ENCODE assay signal across 12 cellular contexts in the genomic region with DNA sequence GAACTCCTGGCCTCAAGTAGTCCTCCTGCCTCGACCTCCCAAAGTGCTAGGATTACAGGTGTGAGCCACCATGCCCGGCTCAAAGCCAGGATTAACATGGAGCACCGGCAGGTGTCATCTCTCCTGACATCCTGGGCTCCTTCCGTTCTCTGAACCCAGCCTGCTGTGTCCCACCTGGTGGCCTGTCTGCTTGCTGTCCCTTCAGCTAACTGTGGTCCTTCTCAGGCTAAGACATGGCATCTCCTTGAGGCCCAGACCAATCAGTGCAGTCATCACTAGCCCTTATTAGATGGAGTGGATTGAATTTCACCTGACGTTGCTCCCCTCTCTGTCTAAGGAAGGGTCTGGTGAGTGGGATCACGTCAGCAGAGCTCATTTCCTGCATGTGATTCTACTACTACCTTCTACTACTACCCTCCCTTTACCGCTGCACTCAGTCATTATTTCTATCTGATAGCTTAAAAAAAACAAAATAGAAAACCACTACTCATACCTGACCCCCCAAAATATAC. TPM values are rescaled to one million over a fixed set of nuclear protein-coding genes. Genes with fewer than 3 reads are reported as not detected.
DNase-seq lines count a peak whose midpoint lies in the region; ATAC-seq, FAIRE-seq and TF ChIP-seq lines count a peak whose summit lies in the region.
"Had no signal": no experiment of that assay in that cellular context is flagged by ENCODE, and none has a peak within 500 bp of the region (broad histone marks: within the 10 kb centered on the region; RNA-seq: fewer than 3 reads in every experiment).

No MANE protein-coding gene starts in this region.

- no peaks in the 10 kb centered on the region for H3K9me1 ChIP-seq in K562 (ENCODE audit: control insufficient read depth, insufficient read depth, low read length)

- ATAC-seq in K562: peak; percentile 47
- ATAC-seq in lower lobe of right lung: no peak
- no peak for ATAC-seq in thoracic aorta (ENCODE audit: insufficient number of reproducible peaks, low FRiP score, low read depth)
- no peak for ATAC-seq in GM18517 (IDR thresholded peaks at IDR 0.05; ENCODE audit: unreplicated experiment)
- ATAC-seq in GM21526 (IDR thresholded peaks at IDR 0.05; ENCODE audit: low FRiP score, unreplicated experiment): no peak

- POLR2A ChIA-PET in K562 (lab: Yijun Ruan, JAX): interaction anchor here (0.6 to 1.2 kb wide), 4 partner anchors 11 to 122 kb away, joined by 3 to 4 read pairs (median 3); no protein-coding TSS in a partner anchor

- CTCF ChIA-PET in activated naive CD4-positive, alpha-beta T cell treated with anti-CD3 and anti-CD28 coated beads, Interleukin-2, amount 10 ng/mL, durations not matched to agents 7 days and 5 days (lab: Charles Lee): interaction anchor here (0.9 kb wide), 1 partner anchor 8 kb away, joined by 3 read pairs; no protein-coding TSS in a partner anchor
- CTCF ChIA-PET in K562 (lab: Yijun Ruan, JAX; ENCODE audit: low intra/inter-chr PET ratio): interaction anchor here (0.6 kb wide), 1 partner anchor 566 kb away, joined by 3 read pairs; no protein-coding TSS in a partner anchor

- TF ChIP-seq POLR2A in K562 (conservative IDR thresholded peaks at IDR 0.05): no peak

- H3K79me2 ChIP-seq in K562 (ENCODE audit: control insufficient read depth, insufficient read depth, low read length): no peaks in the 10 kb centered on the region

- no peak for TF ChIP-seq EP300 in K562 (IDR thresholded peaks at IDR 0.05; ENCODE audit: low read length)

- H3K27me3 Mint-ChIP-seq in activated naive CD4-positive, alpha-beta T cell treated with anti-CD3 and anti-CD28 coated beads, Interleukin-2, amount 50 U/mL, for 24 hours: no peaks in the 10 kb centered on the region
- H3K27me3 Mint-ChIP-seq in activated naive CD4-positive, alpha-beta T cell treated with anti-CD3 and anti-CD28 coated beads, Interleukin-2, amount 10 ng/mL, durations not matched to agents 7 days and 5 days: peaks cover 47% of the 10 kb centered on the region

- 20% methylated on average over 7 of the region's 7 CpGs for WGBS in K562 (ENCODE audit: insufficient coverage, low coverage, missing lambda C conversion rate)

- FAIRE-seq in K562 (lab: Jason Lieb, UNC): no peak

- H3K36me3 ChIP-seq in K562 (ENCODE audit: control insufficient read depth, insufficient read depth, low read length) (no peaks in the 10 kb centered on the region), lower lobe of right lung (no peaks in the 10 kb centered on the region), thoracic aorta (no peaks in the 10 kb centered on the region)

- H4K20me1 ChIP-seq in K562 (replicated peaks; ENCODE audit: control insufficient read depth, insufficient read depth, low read length): no peaks in the 10 kb centered on the region; the same call in 1 of the 2 replicates

- peaks cover 12% of the 10 kb centered on the region for H3K9me3 Mint-ChIP-seq in activated naive CD4-positive, alpha-beta T cell treated with anti-CD3 and anti-CD28 coated beads, Interleukin-2, amount 50 U/mL, for 24 hours
- peaks cover 6% of the 10 kb centered on the region for H3K9me3 Mint-ChIP-seq in activated naive CD4-positive, alpha-beta T cell treated with anti-CD3 and anti-CD28 coated beads, Interleukin-2, amount 10 ng/mL, durations not matched to agents 7 days and 5 days

- in situ Hi-C loops in K562 (cut with MboI): no loop called here

- H3K36me3 Mint-ChIP-seq in activated naive CD4-positive, alpha-beta T cell treated with anti-CD3 and anti-CD28 coated beads, Interleukin-2, amount 50 U/mL, for 24 hours: peaks cover 5% of the 10 kb centered on the region
- peaks cover 4% of the 10 kb centered on the region for H3K36me3 Mint-ChIP-seq in activated naive CD4-positive, alpha-beta T cell treated with anti-CD3 and anti-CD28 coated beads, Interleukin-2, amount 10 ng/mL, durations not matched to agents 7 days and 5 days

- H3K9ac ChIP-seq in K562 (ENCODE audit: insufficient read depth in 1 of 2, low read depth in 2 of 2, low read length in 2 of 2): no peak overlapping the region

- intact Hi-C loops in K562 (cut with micrococcal nuclease) (loop anchor here (5.0 kb wide), 2 partner anchors 179 to 286 kb away; no protein-coding TSS in a partner anchor), lower lobe of right lung (cut with DNase I) (no loop called here)

- no peak for TF ChIP-seq RAD21 in K562 (CRISPR knock-in tag; conservative IDR thresholded peaks at IDR 0.05 in 1 of 2, IDR thresholded peaks at IDR 0.05 in 1 of 2)

- BruUV-seq in K562 (replicated peaks; lab: Mats Ljungman, UMichigan): no TSS peak

- H3K4me2 ChIP-seq in K562 (ENCODE audit: insufficient read depth, low read length): no peak overlapping the region; the same call in 1 of the 2 replicates

- H3K4me1 ChIP-seq in K562 (replicated peaks in 1 of 2; ENCODE audit: control insufficient read depth in 2 of 2, insufficient read depth in 2 of 2, low read length in 2 of 2) (peaks cover 6 to 13% of the 10 kb centered on the region in 2 experiments; a peak in 4 of 5 replicates), lower lobe of right lung (peaks cover 6% of the 10 kb centered on the region), thoracic aorta (ENCODE audit: control insufficient read depth in 1 of 2, low read depth in 2 of 2) (peaks cover 0 to 13% of the 10 kb centered on the region in 2 donors)

- peaks cover 6% of the 10 kb centered on the region; the same call in 1 of the 2 replicates for H3K9me3 ChIP-seq in K562 (replicated peaks; ENCODE audit: control insufficient read depth, insufficient read depth, low read depth, low read length)
- H3K9me3 ChIP-seq in lower lobe of right lung: peaks cover 17% of the 10 kb centered on the region
- H3K9me3 ChIP-seq in thoracic aorta: peaks cover 20% of the 10 kb centered on the region

- no peak overlapping the region for H3K27ac ChIP-seq in K562 (ENCODE audit: extremely low read depth, low read depth, low read length)
- no peak overlapping the region for H3K27ac ChIP-seq in lower lobe of right lung
- H3K27ac ChIP-seq in thoracic aorta: peak overlapping the region; percentile 26 to 42

- H3K4me1 Mint-ChIP-seq in activated naive CD4-positive, alpha-beta T cell treated with anti-CD3 and anti-CD28 coated beads, Interleukin-2, amount 50 U/mL, for 24 hours: no peaks in the 10 kb centered on the region
- peaks cover 4% of the 10 kb centered on the region for H3K4me1 Mint-ChIP-seq in activated naive CD4-positive, alpha-beta T cell treated with anti-CD3 and anti-CD28 coated beads, Interleukin-2, amount 10 ng/mL, durations not matched to agents 7 days and 5 days

- H3K27ac Mint-ChIP-seq in activated naive CD4-positive, alpha-beta T cell treated with anti-CD3 and anti-CD28 coated beads, Interleukin-2, amount 50 U/mL, for 24 hours: peak overlapping the region; percentile 23
- no peak overlapping the region for H3K27ac Mint-ChIP-seq in activated naive CD4-positive, alpha-beta T cell treated with anti-CD3 and anti-CD28 coated beads, Interleukin-2, amount 10 ng/mL, durations not matched to agents 7 days and 5 days

- H3K4me3 ChIP-seq in K562 (no peak overlapping the region), lower lobe of right lung (peak overlapping the region; percentile 18), thoracic aorta (peak overlapping the region; percentile 70)

- H3K27me3 ChIP-seq in K562 (ENCODE audit: control insufficient read depth in 2 of 2, insufficient read depth in 2 of 2, low read length in 2 of 2) (peaks cover 9 to 24% of the 10 kb centered on the region in 2 experiments; a peak in 3 of 5 replicates), lower lobe of right lung (ENCODE audit: low read depth) (peaks cover 4% of the 10 kb centered on the region), thoracic aorta (replicated peaks; ENCODE audit: insufficient read depth) (no peaks in the 10 kb centered on the region)

- no peak for DNase-seq in activated naive CD4-positive, alpha-beta T cell treated with anti-CD3 and anti-CD28 coated beads, Interleukin-2, amount 10 ng/mL, durations not matched to agents 7 days and 5 days
- no peak for DNase-seq in K562 (ENCODE audit: extremely low read depth in 1 of 4, low spot score in 3 of 4)
- no peak for DNase-seq in lower lobe of right lung
- DNase-seq in thoracic aorta (ENCODE audit: low spot score): no peak
- no peak for DNase-seq in activated gamma-delta T cell (lab: John Stamatoyannopoulos, UW)
- DNase-seq: GF-D8; H7; naive B cell; stimulated activated CD4-positive, alpha-beta T cell treated with anti-CD3 and anti-CD28 coated beads, Interleukin-2, amount 100 ng/mL, for 48 hours had no signal

- TF ChIP-seq CTCF in K562 (IDR thresholded peaks at IDR 0.05 in 2 of 3, conservative IDR thresholded peaks at IDR 0.05 in 1 of 3; ENCODE audit: insufficient read depth in 2 of 3, low read depth in 1 of 3, low read length in 3 of 3) (no peak), lower lobe of right lung (IDR thresholded peaks at IDR 0.05) (no peak), thoracic aorta (IDR thresholded peaks at IDR 0.05) (no peak)

- H2AFZ ChIP-seq in K562 (ENCODE audit: low read depth, low read length): no peak overlapping the region

- no peak overlapping the region for H3K4me3 Mint-ChIP-seq in activated naive CD4-positive, alpha-beta T cell treated with anti-CD3 and anti-CD28 coated beads, Interleukin-2, amount 50 U/mL, for 24 hours
- H3K4me3 Mint-ChIP-seq in activated naive CD4-positive, alpha-beta T cell treated with anti-CD3 and anti-CD28 coated beads, Interleukin-2, amount 10 ng/mL, durations not matched to agents 7 days and 5 days: no peak overlapping the region

RNA-seq across cellular contexts. Expression of a gene that starts 28.0 kb away (rescaled TPM):
- total RNA-seq in K562 (2011; cell fraction: chromatin; rRNA removed; ENCODE audit: low replicate concordance): 70.0 and 111 TPM in 2 replicates
- total RNA-seq in K562 (2011; cell fraction: nucleolus; rRNA removed): 56.6 and 62.9 TPM in 2 replicates
- total RNA-seq in K562 (2011; cell fraction: nucleoplasm; rRNA removed): 49.5 and 50.1 TPM in 2 replicates
- total RNA-seq in K562 (2014; rRNA removed) (15.7 and 17.8 TPM in 2 replicates), K562 (2014; rRNA removed; fragmentation: Illumina TruSeq; extraction: Trizol) (19.5 and 22.7 TPM in 2 replicates), K562 (2015; rRNA removed; fragmentation: Illumina TruSeq; extraction: Trizol) (12.5 and 13.6 TPM in 2 replicates), K562 (2021) (24.7 and 27.7 TPM in 2 replicates), lower lobe of right lung (4.5 TPM), thoracic aorta (10 to 100 TPM; 30.6 to 48.5 TPM)
- polyA plus RNA-seq in K562 (2011; rRNA removed) (17.1 and 21.6 TPM in 2 replicates), K562 (2014; fragmentation: Illumina TruSeq; extraction: Trizol) (22.9 and 26.1 TPM in 2 replicates), K562 (2014; fragmentation: Nextera tagmentation; extraction: Ambion mirVana) (1 to 10 TPM; 3.0 to 3.3 TPM), K562 (2014; rRNA removed) (13.7 and 16.9 TPM in 2 replicates)
- 18.3 and 24.0 TPM in 2 replicates for polyA plus RNA-seq in K562 (2011; cell fraction: cytosol; rRNA removed)
- polyA plus RNA-seq in K562 (2011; cell fraction: nucleus; rRNA removed): 28.6 and 33.9 TPM in 2 replicates
- polyA plus RNA-seq in K562 (2012): 15.0 and 17.4 TPM in 2 replicates
- 24.2 and 30.1 TPM in 2 replicates for polyA minus RNA-seq in K562 (2011; rRNA and poly(A)+ RNA removed)
- polyA minus RNA-seq in K562 (2011; cell fraction: cytosol; rRNA and poly(A)+ RNA removed): 19.8 and 20.9 TPM in 2 replicates
- 18.7 and 22.3 TPM in 2 replicates for polyA minus RNA-seq in K562 (2011; cell fraction: nucleus; rRNA and poly(A)+ RNA removed)

Comparison
In these comparisons a context has a peak if more than half of its experiments do, and no peak if none do; other contexts are left out.
1. H3K27ac ChIP-seq: peak in thoracic aorta (2 of 2); none in K562 (single experiment) and lower lobe of right lung (single experiment).